ENCODE assay signal across 12 cellular contexts in the genomic region with DNA sequence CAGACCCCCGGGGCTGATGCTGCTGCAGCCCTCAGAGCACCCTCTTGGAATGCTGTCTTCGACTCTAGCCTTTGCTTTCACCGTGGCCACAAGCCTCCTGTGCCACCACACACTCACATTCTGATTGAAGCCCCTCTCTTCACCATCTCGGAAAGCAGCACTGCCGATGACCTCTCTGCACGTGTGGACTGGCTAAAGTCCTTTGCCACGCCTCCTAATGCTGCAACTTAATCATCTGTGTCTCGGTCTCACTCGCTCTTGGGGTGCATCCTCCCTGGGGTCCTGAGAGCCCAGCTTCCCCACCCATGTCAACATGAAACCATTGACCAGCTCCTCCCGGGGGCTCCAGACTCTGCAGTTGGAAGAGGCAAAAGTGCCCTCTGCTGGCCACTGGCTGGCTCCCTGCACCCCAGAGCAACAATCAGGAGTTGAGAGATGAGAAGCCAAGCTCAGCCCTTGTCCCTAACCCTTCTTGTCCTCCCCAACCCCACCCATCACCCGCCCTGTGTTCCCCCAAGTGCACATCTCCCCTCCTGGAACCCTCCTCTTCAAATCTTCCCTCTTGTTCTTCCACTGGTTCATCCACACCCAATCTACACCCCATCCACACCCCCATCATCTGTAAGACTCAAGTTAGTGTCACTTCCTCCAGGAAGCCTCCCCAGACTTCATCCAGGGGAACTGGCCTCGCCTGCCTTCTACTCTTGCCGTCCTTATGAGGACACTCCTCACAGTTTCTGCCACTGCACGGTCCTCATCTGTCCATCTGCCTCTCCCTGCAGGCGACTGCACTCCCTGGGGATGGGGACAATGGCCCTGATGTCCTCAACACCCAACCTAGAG. TPM values are rescaled to one million over a fixed set of nuclear protein-coding genes. Genes with fewer than 3 reads are reported as not detected.
DNase-seq lines count a peak whose midpoint lies in the region; ATAC-seq, FAIRE-seq and TF ChIP-seq lines count a peak whose summit lies in the region.
"Had no signal": no experiment of that assay in that cellular context is flagged by ENCODE, and none has a peak within 500 bp of the region (broad histone marks: within the 10 kb centered on the region; RNA-seq: fewer than 3 reads in every experiment).

No MANE protein-coding gene starts in this region.

- no peak overlapping the region for H3K4me2 ChIP-seq in keratinocyte (ENCODE audit: control insufficient read depth, extremely low read depth, insufficient read depth, low read depth, low read length)

- POLR2A ChIA-PET in BJ (lab: Charles Lee) = no interaction called here

- TF ChIP-seq CTCF in BJ (IDR thresholded peaks at IDR 0.05; ENCODE audit: insufficient read depth, low read depth, low read length) (peak; percentile 18; the same call in 1 of the 2 replicates), WERI-Rb-1 (IDR thresholded peaks at IDR 0.05; ENCODE audit: low read depth, low read length) (peak; percentile 88), keratinocyte (optimal IDR thresholded peaks at IDR 0.05 in 1 of 3, IDR thresholded peaks at IDR 0.05 in 1 of 3, conservative IDR thresholded peaks at IDR 0.05 in 1 of 3; ENCODE audit: extremely low read depth in 1 of 3, insufficient read depth in 2 of 3, low read length in 3 of 3) (peak; percentile 13 to 63 (median 49))

- H3K9ac ChIP-seq in keratinocyte (ENCODE audit: control insufficient read depth, extremely low read depth, insufficient read depth, low read length) = no peak overlapping the region

- H3K4me3 ChIP-seq in BJ (ENCODE audit: low read depth, low read length) = no peak overlapping the region
- no peak overlapping the region for H3K4me3 ChIP-seq in HAP-1
- no peak overlapping the region for H3K4me3 ChIP-seq in WERI-Rb-1 (ENCODE audit: low read depth, low read length)
- no peak overlapping the region for H3K4me3 ChIP-seq in keratinocyte (ENCODE audit: control insufficient read depth in 2 of 3, extremely low read depth in 1 of 3, insufficient read depth in 2 of 3, low read depth in 1 of 3, low read length in 3 of 3)

- H3K27me3 ChIP-seq in BJ (ENCODE audit: control insufficient read depth, insufficient read depth, low read length) = no peaks in the 10 kb centered on the region
- H3K27me3 ChIP-seq in HAP-1 (ENCODE audit: low read depth) = no peaks in the 10 kb centered on the region
- no peaks in the 10 kb centered on the region for H3K27me3 ChIP-seq in WERI-Rb-1 (ENCODE audit: insufficient read depth, low read depth, severe bottlenecking)
- H3K27me3 ChIP-seq in keratinocyte (ENCODE audit: control insufficient read depth, extremely low read depth, insufficient read depth, low read length) = peaks cover 4% of the 10 kb centered on the region

- H3K79me2 ChIP-seq in keratinocyte (ENCODE audit: control insufficient read depth, insufficient read depth, low read length) = no peaks in the 10 kb centered on the region

- FAIRE-seq in keratinocyte (lab: Jason Lieb, UNC) = no peak

- no peak for ATAC-seq in HG03354 (IDR thresholded peaks at IDR 0.05; ENCODE audit: poor library complexity, severe bottlenecking, unreplicated experiment)

- no peak for DNase-seq in BJ (ENCODE audit: low read depth)
- DNase-seq in HAP-1 (ENCODE audit: low spot score in 2 of 2) = peak; percentile 18 to 68
- peak; percentile 75 for DNase-seq in WERI-Rb-1
- no peak for DNase-seq in keratinocyte (ENCODE audit: low read depth, low spot score)
- DNase-seq in NCI-H1105 treated with DMSO at 0.1 percent for 48 hours (lab: John Stamatoyannopoulos, UW) = no peak
- no peak for DNase-seq in COLO668 (lab: John Stamatoyannopoulos, UW; ENCODE audit: unreplicated experiment)
- no peak for DNase-seq in SIG-M5 treated with dmso at 0.1 percent for 504 hours (lab: John Stamatoyannopoulos, UW; ENCODE audit: unreplicated experiment)
- DNase-seq: activated CD4-positive, alpha-beta T cell treated with anti-CD3 and anti-CD28 coated beads for 1 hour; cortex of kidney; NCI-H187 treated with DMSO at 0.1 percent for 48 hours; stimulated activated CD4-positive, alpha-beta T cell treated with anti-CD3 and anti-CD28 coated beads, Interleukin-2, amount 100 ng/mL, for 24 hours had no signal

- H3K4me1 ChIP-seq in HAP-1 = no peaks in the 10 kb centered on the region
- no peaks in the 10 kb centered on the region for H3K4me1 ChIP-seq in keratinocyte (ENCODE audit: control insufficient read depth, extremely low read depth, insufficient read depth, low read length)

- in situ Hi-C loops in HAP-1 (cut with MboI; ENCODE audit: low sequenced_read_pairs) = no loop called here

- no peaks in the 10 kb centered on the region for H3K9me1 ChIP-seq in keratinocyte (ENCODE audit: control insufficient read depth, extremely low read depth, insufficient read depth, low read length)

- H2AFZ ChIP-seq in keratinocyte (ENCODE audit: control insufficient read depth, low read length) = no peak overlapping the region

- no peaks in the 10 kb centered on the region for H4K20me1 ChIP-seq in keratinocyte (ENCODE audit: control insufficient read depth, extremely low read depth, insufficient read depth, low read length)

- CTCF ChIA-PET in BJ (lab: Yijun Ruan, JAX) = interaction anchor here (2.2 to 2.7 kb wide), 2 partner anchors 8 to 248 kb away, joined by 7 to 10 read pairs; no protein-coding TSS in a partner anchor

- H3K36me3 ChIP-seq in BJ (ENCODE audit: control insufficient read depth, insufficient read depth, low read length) (no peaks in the 10 kb centered on the region), HAP-1 (replicated peaks) (no peaks in the 10 kb centered on the region), WERI-Rb-1 (no peaks in the 10 kb centered on the region), keratinocyte (ENCODE audit: control insufficient read depth in 2 of 2, extremely low read depth in 1 of 2, insufficient read depth in 2 of 2, low read length in 2 of 2) (no peaks in the 10 kb centered on the region)

- no peak overlapping the region for H3K27ac ChIP-seq in WERI-Rb-1
- no peak overlapping the region for H3K27ac ChIP-seq in keratinocyte (ENCODE audit: control insufficient read depth, insufficient read depth, low read length)

- dilution Hi-C loops in keratinocyte (cut with MboI; ENCODE audit: extremely low pct_ligation_motif_present, low sequenced_read_pairs) = loop anchor here (25.0 kb wide), 1 partner anchor 241 kb away; no protein-coding TSS in a partner anchor

- H3K9me3 ChIP-seq in HAP-1 = no peaks in the 10 kb centered on the region
- H3K9me3 ChIP-seq in WERI-Rb-1 (ENCODE audit: severe bottlenecking) = peaks cover 9% of the 10 kb centered on the region
- H3K9me3 ChIP-seq in keratinocyte (ENCODE audit: control insufficient read depth, low read depth, low read length) = no peaks in the 10 kb centered on the region

RNA-seq across cellular contexts. Expression of a gene that starts 23.6 kb away (rescaled TPM):
- polyA plus RNA-seq in BJ (2011; rRNA removed) (not detected in 2 replicates), keratinocyte (0.04 TPM in 1 of 3 replicates, not detected in the others)
- not detected in 2 replicates for polyA minus RNA-seq in BJ (2011; rRNA and poly(A)+ RNA removed)
- polyA plus RNA-seq in keratinocyte (2011; ENCODE audit: low read depth) = not detected
- not detected in 2 replicates for polyA plus RNA-seq in keratinocyte (2011; cell fraction: cytosol; rRNA removed)
- polyA plus RNA-seq in keratinocyte (2011; cell fraction: nucleus; rRNA removed) = not detected in 2 replicates
- not detected in 2 replicates for polyA plus RNA-seq in keratinocyte (2012; ENCODE audit: low replicate concordance)
- not detected in 3 replicates for polyA minus RNA-seq in keratinocyte
- not detected for polyA minus RNA-seq in keratinocyte (2011; cell fraction: cytosol; rRNA and poly(A)+ RNA removed)
- polyA minus RNA-seq in keratinocyte (2011; cell fraction: nucleus; rRNA and poly(A)+ RNA removed) = not detected in 2 replicates

Comparison
In these comparisons a context has a peak if more than half of its experiments do, and no peak if none do; other contexts are left out.
1. DNase-seq: peak in HAP-1 (2 of 2) and WERI-Rb-1 (single experiment); none in BJ (single experiment), keratinocyte (single experiment), NCI-H1105 treated with DMSO at 0.1 percent for 48 hours (single experiment), COLO668 (single experiment) and SIG-M5 treated with dmso at 0.1 percent for 504 hours (single experiment).
2. CTCF ChIP-seq: peak in every context shown above with its lines; median percentile 88 in WERI-Rb-1; 49 in keratinocyte; 18 in BJ.